33 cellular contexts compared by ENCODE assay signal in genomic region chr17:37788531-37788930, GRCh38. TPM values are rescaled to one million over a fixed set of nuclear protein-coding genes. Genes with fewer than 3 reads are reported as not detected.
"Had no signal": no experiment of that assay in that cellular context is flagged by ENCODE, and none has a peak within 500 bp of the region (broad histone marks: within the 10 kb centered on the region; RNA-seq: fewer than 3 reads in every experiment).

No MANE protein-coding gene starts in this region.

- ATAC-seq: esophagus mucosa; gastroesophageal sphincter; heart left ventricle; left lobe of liver; naive thymus-derived CD8-positive, alpha-beta T cell; sciatic nerve; stimulated activated effector memory CD8-positive, alpha-beta T cell treated with anti-CD3 and anti-CD28 coated beads, Interleukin-12 subunit alpha, Interleukin-12 subunit beta, amount 100 ng/mL, for 72 hours had no signal

- H3K9me3 ChIP-seq: gastroesophageal sphincter, heart left ventricle, right atrium auricular region, testis, tibial artery, vagina had no signal

- H3K27ac Mint-ChIP-seq: dendritic cell treated with granulocyte-macrophage colony-stimulating factor and Interleukin-4, amounts not matched to agents 40 ng/mL and 50 ng/mL, for 4 days; endodermal cell; memory B cell; mesothelial cell of epicardium; naive thymus-derived CD8-positive, alpha-beta T cell; progenitor cell of endocrine pancreas; stimulated activated effector memory CD8-positive, alpha-beta T cell treated with anti-CD3 and anti-CD28 coated beads, Interleukin-12 subunit alpha, Interleukin-12 subunit beta, amount 100 ng/mL, for 72 hours had no signal

- H3K4me3 ChIP-seq: gastroesophageal sphincter, heart left ventricle, lung, right atrium auricular region, testis, tibial artery, vagina had no signal

- H3K4me3 Mint-ChIP-seq: dendritic cell treated with granulocyte-macrophage colony-stimulating factor and Interleukin-4, amounts not matched to agents 40 ng/mL and 50 ng/mL, for 4 days; endodermal cell; memory B cell; mesothelial cell of epicardium; naive thymus-derived CD8-positive, alpha-beta T cell; stimulated activated effector memory CD8-positive, alpha-beta T cell treated with anti-CD3 and anti-CD28 coated beads, Interleukin-12 subunit alpha, Interleukin-12 subunit beta, amount 100 ng/mL, for 72 hours had no signal

- H3K36me3 Mint-ChIP-seq: memory B cell; mesothelial cell of epicardium; naive thymus-derived CD8-positive, alpha-beta T cell; stimulated activated effector memory CD8-positive, alpha-beta T cell treated with anti-CD3 and anti-CD28 coated beads, Interleukin-12 subunit alpha, Interleukin-12 subunit beta, amount 100 ng/mL, for 72 hours had no signal

- H2AFZ ChIP-seq: parathyroid adenoma had no signal

- H3K9ac ChIP-seq: parathyroid adenoma had no signal

- H3K36me3 ChIP-seq: gastroesophageal sphincter, heart left ventricle, right atrium auricular region, tibial artery, vagina had no signal

- H3K4me1 Mint-ChIP-seq: mesothelial cell of epicardium; naive thymus-derived CD8-positive, alpha-beta T cell; stimulated activated effector memory CD8-positive, alpha-beta T cell treated with anti-CD3 and anti-CD28 coated beads, Interleukin-12 subunit alpha, Interleukin-12 subunit beta, amount 100 ng/mL, for 72 hours had no signal

- DNase-seq: central memory CD4-positive, alpha-beta T cell; effector CD8-positive, alpha-beta T cell; endodermal cell; foreskin fibroblast; heart left ventricle; hippocampal formation; islet precursor cell; naive thymus-derived CD8-positive, alpha-beta T cell; occipital lobe; stimulated activated CD4-positive, alpha-beta T cell treated with anti-CD3 and anti-CD28 coated beads, Interleukin-2, amount 100 ng/mL, for 24 hours; stimulated activated CD4-positive, alpha-beta T cell treated with anti-CD3 and anti-CD28 coated beads, Interleukin-4, amount 100 ng/mL, for 24 hours; stimulated activated naive CD4-positive, alpha-beta T cell treated with Interleukin-2 at 50 U/mL for 16 hours; substantia nigra; testis; tibial artery had no signal

- H3K27me3 ChIP-seq: right atrium auricular region, testis, vagina had no signal

- FAIRE-seq: colon had no signal

- H3K79me2 ChIP-seq: parathyroid adenoma had no signal

- H3K4me1 ChIP-seq: gastroesophageal sphincter, heart left ventricle, parathyroid adenoma, right atrium auricular region, testis, tibial artery, vagina had no signal

- H3K9me3 Mint-ChIP-seq: dendritic cell treated with granulocyte-macrophage colony-stimulating factor and Interleukin-4, amounts not matched to agents 40 ng/mL and 50 ng/mL, for 4 days; endodermal cell; memory B cell; stimulated activated effector memory CD8-positive, alpha-beta T cell treated with anti-CD3 and anti-CD28 coated beads, Interleukin-12 subunit alpha, Interleukin-12 subunit beta, amount 100 ng/mL, for 72 hours had no signal

- H3K27ac ChIP-seq: epithelial cell of prostate, gastroesophageal sphincter, heart left ventricle, parathyroid adenoma, right atrium auricular region, testis, tibial artery, vagina had no signal

RNA-seq across cellular contexts. Expression of gene HNF1B, which starts 43.7 kb away (rescaled TPM):
- total RNA-seq: cerebellum; esophagus mucosa; gastroesophageal sphincter; heart left ventricle; myocyte; naive thymus-derived CD8-positive, alpha-beta T cell; occipital lobe; right atrium auricular region; sciatic nerve; vagina had no signal
- polyA plus RNA-seq: heart left ventricle; naive thymus-derived CD8-positive, alpha-beta T cell; neural cell had no signal
